ENCODE assay signal across 9 cellular contexts in the genomic region with DNA sequence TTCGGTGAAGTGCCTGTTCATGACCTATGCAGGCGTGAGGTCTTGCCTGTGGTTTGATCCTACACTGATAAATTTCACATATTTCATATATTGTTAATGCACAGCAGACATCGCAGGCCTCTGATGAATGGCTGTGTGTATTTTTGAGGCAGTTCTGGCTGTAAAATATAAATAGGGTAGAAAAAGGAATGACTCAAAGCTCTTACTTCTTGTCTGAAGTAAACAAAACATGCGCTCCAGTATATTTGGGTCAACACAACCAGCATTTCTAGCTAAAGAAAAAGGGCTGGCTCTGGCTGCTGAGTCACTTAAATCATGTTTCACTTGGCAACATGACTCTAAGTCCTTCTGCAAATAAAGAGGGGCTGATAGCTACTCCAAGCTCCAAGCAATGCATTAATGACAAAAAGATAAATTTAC. TPM values are rescaled to one million over a fixed set of nuclear protein-coding genes. Genes with fewer than 3 reads are reported as not detected.
DNase-seq lines count a peak whose midpoint lies in the region; ATAC-seq and TF ChIP-seq lines count a peak whose summit lies in the region.
"Had no signal": no experiment of that assay in that cellular context is flagged by ENCODE, and none has a peak within 500 bp of the region (broad histone marks: within the 10 kb centered on the region; RNA-seq: fewer than 3 reads in every experiment).

No MANE protein-coding gene starts in this region.

- no peak overlapping the region for H3K9ac ChIP-seq in endocrine pancreas (ENCODE audit: control insufficient read depth, insufficient read depth, low read length)

- 52 to 61% methylated on average over 4 of the region's 4 CpGs for WGBS in testis, 2 donors

- intact Hi-C loops in testis (cut with DNase I; ENCODE audit: low total_unique reads), result no loop called here

- peak; percentile 40 for DNase-seq in COLO668 (lab: John Stamatoyannopoulos, UW; ENCODE audit: unreplicated experiment)
- DNase-seq in NCI-H1092 (lab: John Stamatoyannopoulos, UW), result peak; percentile 38
- DNase-seq in occipital lobe (lab: John Stamatoyannopoulos, UW), result peak; percentile 1
- DNase-seq in testis, result no peak

- ATAC-seq in HG03460 (IDR thresholded peaks at IDR 0.05; ENCODE audit: unreplicated experiment) (no peak), HG03571 (IDR thresholded peaks at IDR 0.05; ENCODE audit: unreplicated experiment) (no peak), GM21825 (IDR thresholded peaks at IDR 0.05; ENCODE audit: unreplicated experiment) (no peak)
- ATAC-seq: activated CD4-positive, CD25-positive, alpha-beta regulatory T cell treated with anti-CD3 and anti-CD28 coated beads, Interleukin-2, amount 50 U/mL, for 24 hours had no signal

- H3K27ac ChIP-seq in testis, result no peak overlapping the region

- no peaks in the 10 kb centered on the region for H3K36me3 ChIP-seq in endocrine pancreas (ENCODE audit: control insufficient read depth, insufficient read depth, low read length)
- no peaks in the 10 kb centered on the region for H3K36me3 ChIP-seq in testis (ENCODE audit: low read depth, missing control alignments)

- no peak for TF ChIP-seq POLR2A in testis (IDR thresholded peaks at IDR 0.05)

- TF ChIP-seq CTCF in testis (IDR thresholded peaks at IDR 0.05), result no peak

- peaks cover 22% of the 10 kb centered on the region for H3K4me1 ChIP-seq in endocrine pancreas (ENCODE audit: control insufficient read depth, insufficient read depth, low read length)
- peaks cover 13% of the 10 kb centered on the region for H3K4me1 ChIP-seq in testis

- H3K4me3 ChIP-seq in endocrine pancreas (ENCODE audit: control insufficient read depth, insufficient read depth, low read length), result peak overlapping the region; percentile 76
- H3K4me3 ChIP-seq in testis, result no peak overlapping the region

- H3K27me3 ChIP-seq in endocrine pancreas (ENCODE audit: control insufficient read depth, insufficient read depth, low read length) (no peaks in the 10 kb centered on the region), testis (no peaks in the 10 kb centered on the region)

- no peaks in the 10 kb centered on the region for H3K9me3 ChIP-seq in endocrine pancreas (ENCODE audit: control insufficient read depth, low read length)
- H3K9me3 ChIP-seq in testis, result no peaks in the 10 kb centered on the region

RNA-seq across cellular contexts. Expression of a gene that starts 54.1 kb away (rescaled TPM):
- total RNA-seq in occipital lobe (8.7 TPM), testis (1 to 10 TPM; 5.1 to 6.4 TPM)
- 3.4 TPM for polyA plus RNA-seq in testis (ENCODE audit: insufficient read depth, low read depth, low replicate concordance)
